In genomic region chr4:175930471-175930870, GRCh38 we compare ENCODE assay signal across 24 cellular contexts.
"Had no signal": no experiment of that assay in that cellular context is flagged by ENCODE, and none has a peak within 500 bp of the region (broad histone marks: within the 10 kb centered on the region; RNA-seq: fewer than 3 reads in every experiment).

No MANE protein-coding gene starts in this region.

- H3K27me3 ChIP-seq: SJSA1 had no signal

- DNase-seq: activated B cell treated with CpG ODN at 0.5 μM for 24 hours; activated CD4-positive, alpha-beta T cell treated with anti-CD3 and anti-CD28 coated beads for 1 hour; activated CD4-positive, alpha-beta T cell treated with anti-CD3 and anti-CD28 coated beads, Interleukin-2, amount 10 ng/mL, durations not matched to agents 24 days and 14 days; activated CD4-positive, alpha-beta T cell treated with anti-CD3 and anti-CD28 coated beads, Interleukin-2, amount 50 U/mL, for 48 hours; activated CD8-positive, alpha-beta memory T cell treated with anti-CD3 and anti-CD28 coated beads, Interleukin-2, amount 10 ng/mL, durations not matched to agents 7 days and 5 days; activated effector memory CD4-positive, alpha-beta T cell treated with anti-CD3 and anti-CD28 coated beads, Interleukin-2, amount 50 U/mL, for 16 hours; activated naive CD4-positive, alpha-beta T cell treated with Interleukin-2 at 50 U/mL for 16 hours; activated T-cell treated with anti-CD3 and anti-CD28 coated beads, Interleukin-2, amount 50 U/mL, for 24 hours; MV-4-11; NCI-H1092 treated with DMSO at 0.1 percent for 48 hours; NCI-H1417 treated with DMSO at 0.1 percent for 48 hours; NCI-H1694 treated with DMSO at 0.1 percent for 48 hours; NCI-H2029 treated with DMSO at 0.1 percent for 48 hours; NCI-H345; NCI-H510A; NCI-H526 treated with DMSO at 0.1 percent for 48 hours; NCI-H82; Right ventricle myocardium superior; T-helper 17 cell; T-helper 9 cell had no signal

- H3K4me1 ChIP-seq: SJSA1 had no signal

- H3K4me3 ChIP-seq: SJSA1 had no signal

- H3K27ac ChIP-seq: KMS-11, RWPE1, SJSA1 had no signal

- H3K4me2 ChIP-seq: KMS-11 had no signal

- H3K36me3 ChIP-seq: SJSA1 had no signal

- H3K9me3 ChIP-seq: SJSA1 had no signal

- H3K9ac ChIP-seq: KMS-11 had no signal

- ATAC-seq: activated CD8-positive, alpha-beta memory T cell treated with anti-CD3 and anti-CD28 coated beads, Interleukin-2, amount 10 ng/mL, durations not matched to agents 7 days and 5 days; Panc1; T-helper 17 cell had no signal
